In the genomic region with DNA sequence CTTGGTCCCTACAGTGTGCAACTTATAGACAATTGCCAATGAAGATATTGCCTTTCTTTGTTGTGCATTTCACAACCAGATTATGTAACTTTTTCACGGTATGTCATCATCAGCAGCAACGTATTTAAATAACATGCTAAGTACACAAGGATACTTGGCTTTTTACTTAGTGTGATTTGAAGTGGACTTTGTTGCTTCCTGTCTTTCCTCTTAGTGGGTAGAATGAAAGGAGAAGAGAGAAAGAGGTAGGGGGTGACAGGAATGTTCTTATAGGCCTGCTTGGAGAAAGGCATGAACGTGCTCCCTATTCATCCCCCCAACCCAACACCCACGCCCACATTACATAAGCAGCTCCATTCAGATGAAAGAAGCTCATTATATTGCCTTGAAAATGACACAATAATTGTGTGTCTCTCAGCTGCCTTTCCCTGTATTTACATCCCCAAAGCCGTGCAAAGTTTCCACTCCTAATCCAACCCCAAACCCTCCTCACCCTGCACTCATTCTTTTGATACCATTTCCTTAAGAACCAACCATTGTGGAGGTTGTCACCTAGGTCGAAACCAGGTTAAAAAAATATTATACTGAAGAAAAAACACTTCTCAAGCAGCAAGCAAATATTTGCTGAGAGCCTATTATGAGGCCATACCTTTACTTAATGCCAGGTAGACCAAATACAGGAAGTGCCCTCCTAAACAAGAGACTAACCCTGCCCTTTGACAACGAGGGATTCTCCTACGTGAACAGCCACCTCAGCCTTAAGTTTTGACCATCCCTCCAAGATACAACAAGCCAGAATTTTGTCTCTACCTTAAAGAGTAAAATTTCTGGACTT, we compare ENCODE assay signal across 1 cellular context.
A peak's percentile ranks its signal among the peaks of the same experiment; 100 is the strongest.
TF ChIP-seq lines count a peak whose summit lies in the region.

No MANE protein-coding gene starts in this region.

TF ChIP-seq in HepG2, 621 proteins besides CTCF, POLR2A, EP300 and RAD21 (continued from another document and continues in another):
- TF ChIP-seq, protein P1, sequence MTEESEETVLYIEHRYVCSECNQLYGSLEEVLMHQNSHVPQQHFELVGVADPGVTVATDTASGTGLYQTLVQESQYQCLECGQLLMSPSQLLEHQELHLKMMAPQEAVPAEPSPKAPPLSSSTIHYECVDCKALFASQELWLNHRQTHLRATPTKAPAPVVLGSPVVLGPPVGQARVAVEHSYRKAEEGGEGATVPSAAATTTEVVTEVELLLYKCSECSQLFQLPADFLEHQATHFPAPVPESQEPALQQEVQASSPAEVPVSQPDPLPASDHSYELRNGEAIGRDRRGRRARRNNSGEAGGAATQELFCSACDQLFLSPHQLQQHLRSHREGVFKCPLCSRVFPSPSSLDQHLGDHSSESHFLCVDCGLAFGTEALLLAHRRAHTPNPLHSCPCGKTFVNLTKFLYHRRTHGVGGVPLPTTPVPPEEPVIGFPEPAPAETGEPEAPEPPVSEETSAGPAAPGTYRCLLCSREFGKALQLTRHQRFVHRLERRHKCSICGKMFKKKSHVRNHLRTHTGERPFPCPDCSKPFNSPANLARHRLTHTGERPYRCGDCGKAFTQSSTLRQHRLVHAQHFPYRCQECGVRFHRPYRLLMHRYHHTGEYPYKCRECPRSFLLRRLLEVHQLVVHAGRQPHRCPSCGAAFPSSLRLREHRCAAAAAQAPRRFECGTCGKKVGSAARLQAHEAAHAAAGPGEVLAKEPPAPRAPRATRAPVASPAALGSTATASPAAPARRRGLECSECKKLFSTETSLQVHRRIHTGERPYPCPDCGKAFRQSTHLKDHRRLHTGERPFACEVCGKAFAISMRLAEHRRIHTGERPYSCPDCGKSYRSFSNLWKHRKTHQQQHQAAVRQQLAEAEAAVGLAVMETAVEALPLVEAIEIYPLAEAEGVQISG (CRISPR knock-in tag; IDR thresholded peaks at IDR 0.05), result peak; percentile 22; the same call in 1 of the 2 replicates
- TF ChIP-seq ZNF713 (CRISPR knock-in tag; IDR thresholded peaks at IDR 0.05) (no peak), ZNF263 (CRISPR knock-in tag; IDR thresholded peaks at IDR 0.05) (peak; percentile 94), FOXK2 (IDR thresholded peaks at IDR 0.05) (peak; percentile 8; the same call in 1 of the 2 replicates), ZFY (CRISPR knock-in tag; IDR thresholded peaks at IDR 0.05) (0 out of 2 replicates have a peak, but pooled peaks have one; percentile 27), HNF4G (IDR thresholded peaks at IDR 0.05; ENCODE audit: borderline replicate concordance, low read depth, low read length) (peak; percentile 44; the same call in 1 of the 2 replicates), HNF4G (CRISPR knock-in tag; IDR thresholded peaks at IDR 0.05; ENCODE audit: borderline replicate concordance, low read depth) (0 out of 2 replicates have a peak, but pooled peaks have one; percentile 22), HNF4A (CRISPR knock-in tag; IDR thresholded peaks at IDR 0.05) (peak; percentile 88), SP1 (IDR thresholded peaks at IDR 0.05) (no peak), SP1 (CRISPR knock-in tag; IDR thresholded peaks at IDR 0.05) (peak; percentile 26; the same call in 1 of the 2 replicates), BCL6 (CRISPR knock-in tag; IDR thresholded peaks at IDR 0.05) (peak; percentile 84), JARID2 (CRISPR knock-in tag; IDR thresholded peaks at IDR 0.05; ENCODE audit: insufficient replicate concordance) (no peak), TP53 (CRISPR knock-in tag; conservative IDR thresholded peaks at IDR 0.05) (peak; percentile 48; the same call in 1 of the 2 replicates), NCOA2 (CRISPR knock-in tag; IDR thresholded peaks at IDR 0.05) (peak; percentile 96), PPARG (CRISPR knock-in tag; conservative IDR thresholded peaks at IDR 0.05) (peak; percentile 82), ARID2 (CRISPR knock-in tag; IDR thresholded peaks at IDR 0.05; ENCODE audit: borderline replicate concordance) (0 out of 2 replicates have a peak, but pooled peaks have one; percentile 29), PHF21A (CRISPR knock-in tag; IDR thresholded peaks at IDR 0.05) (peak; percentile 49; the same call in 1 of the 2 replicates), MIXL1 (CRISPR knock-in tag; IDR thresholded peaks at IDR 0.05) (peak; percentile 82), RARG (CRISPR knock-in tag; IDR thresholded peaks at IDR 0.05; ENCODE audit: low read depth) (no peak), SNAPC2 (CRISPR knock-in tag; IDR thresholded peaks at IDR 0.05) (peak; percentile 96), TRIM24 (CRISPR knock-in tag; IDR thresholded peaks at IDR 0.05) (peak; percentile 63; the same call in 1 of the 2 replicates), SIX4 (CRISPR knock-in tag; IDR thresholded peaks at IDR 0.05) (peak; percentile 66; the same call in 1 of the 2 replicates), ZFP36 (IDR thresholded peaks at IDR 0.05; ENCODE audit: borderline replicate concordance, low read depth, low read length, partially characterized antibody) (no peak), NFIB (CRISPR knock-in tag; IDR thresholded peaks at IDR 0.05; ENCODE audit: borderline replicate concordance) (no peak), TBX3 (IDR thresholded peaks at IDR 0.05; ENCODE audit: borderline replicate concordance) (peak; percentile 45; the same call in 1 of the 2 replicates), FOXK1 (CRISPR knock-in tag; IDR thresholded peaks at IDR 0.05; ENCODE audit: borderline replicate concordance, low read depth) (peak; percentile 85; the same call in 1 of the 2 replicates), GATAD1 (CRISPR knock-in tag; IDR thresholded peaks at IDR 0.05) (0 out of 2 replicates have a peak, but pooled peaks have one; percentile 20), LCORL (IDR thresholded peaks at IDR 0.05) (no peak), LCORL (CRISPR knock-in tag; IDR thresholded peaks at IDR 0.05) (peak; percentile 51; the same call in 1 of the 2 replicates), ZSCAN31 (CRISPR knock-in tag; IDR thresholded peaks at IDR 0.05; ENCODE audit: low read depth) (no peak), ZBTB21 (CRISPR knock-in tag; IDR thresholded peaks at IDR 0.05) (peak; percentile 63; the same call in 1 of the 2 replicates), TCF7L2 (IDR thresholded peaks at IDR 0.05; ENCODE audit: low read depth, low read length) (0 out of 2 replicates have a peak, but pooled peaks have one; percentile 34)
- TF ChIP-seq, protein P2, sequence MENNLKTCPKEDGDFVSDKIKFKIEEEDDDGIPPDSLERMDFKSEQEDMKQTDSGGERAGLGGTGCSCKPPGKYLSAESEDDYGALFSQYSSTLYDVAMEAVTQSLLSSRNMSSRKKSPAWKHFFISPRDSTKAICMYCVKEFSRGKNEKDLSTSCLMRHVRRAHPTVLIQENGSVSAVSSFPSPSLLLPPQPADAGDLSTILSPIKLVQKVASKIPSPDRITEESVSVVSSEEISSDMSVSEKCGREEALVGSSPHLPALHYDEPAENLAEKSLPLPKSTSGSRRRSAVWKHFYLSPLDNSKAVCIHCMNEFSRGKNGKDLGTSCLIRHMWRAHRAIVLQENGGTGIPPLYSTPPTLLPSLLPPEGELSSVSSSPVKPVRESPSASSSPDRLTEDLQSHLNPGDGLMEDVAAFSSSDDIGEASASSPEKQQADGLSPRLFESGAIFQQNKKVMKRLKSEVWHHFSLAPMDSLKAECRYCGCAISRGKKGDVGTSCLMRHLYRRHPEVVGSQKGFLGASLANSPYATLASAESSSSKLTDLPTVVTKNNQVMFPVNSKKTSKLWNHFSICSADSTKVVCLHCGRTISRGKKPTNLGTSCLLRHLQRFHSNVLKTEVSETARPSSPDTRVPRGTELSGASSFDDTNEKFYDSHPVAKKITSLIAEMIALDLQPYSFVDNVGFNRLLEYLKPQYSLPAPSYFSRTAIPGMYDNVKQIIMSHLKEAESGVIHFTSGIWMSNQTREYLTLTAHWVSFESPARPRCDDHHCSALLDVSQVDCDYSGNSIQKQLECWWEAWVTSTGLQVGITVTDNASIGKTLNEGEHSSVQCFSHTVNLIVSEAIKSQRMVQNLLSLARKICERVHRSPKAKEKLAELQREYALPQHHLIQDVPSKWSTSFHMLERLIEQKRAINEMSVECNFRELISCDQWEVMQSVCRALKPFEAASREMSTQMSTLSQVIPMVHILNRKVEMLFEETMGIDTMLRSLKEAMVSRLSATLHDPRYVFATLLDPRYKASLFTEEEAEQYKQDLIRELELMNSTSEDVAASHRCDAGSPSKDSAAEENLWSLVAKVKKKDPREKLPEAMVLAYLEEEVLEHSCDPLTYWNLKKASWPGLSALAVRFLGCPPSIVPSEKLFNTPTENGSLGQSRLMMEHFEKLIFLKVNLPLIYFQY (CRISPR knock-in tag; IDR thresholded peaks at IDR 0.05; ENCODE audit: borderline replicate concordance), result no peak
- TF ChIP-seq, protein P3, sequence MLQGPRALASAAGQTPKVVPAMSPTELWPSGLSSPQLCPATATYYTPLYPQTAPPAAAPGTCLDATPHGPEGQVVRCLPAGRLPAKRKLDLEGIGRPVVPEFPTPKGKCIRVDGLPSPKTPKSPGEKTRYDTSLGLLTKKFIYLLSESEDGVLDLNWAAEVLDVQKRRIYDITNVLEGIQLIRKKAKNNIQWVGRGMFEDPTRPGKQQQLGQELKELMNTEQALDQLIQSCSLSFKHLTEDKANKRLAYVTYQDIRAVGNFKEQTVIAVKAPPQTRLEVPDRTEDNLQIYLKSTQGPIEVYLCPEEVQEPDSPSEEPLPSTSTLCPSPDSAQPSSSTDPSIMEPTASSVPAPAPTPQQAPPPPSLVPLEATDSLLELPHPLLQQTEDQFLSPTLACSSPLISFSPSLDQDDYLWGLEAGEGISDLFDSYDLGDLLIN (CRISPR knock-in tag; IDR thresholded peaks at IDR 0.05; ENCODE audit: borderline replicate concordance), result 0 out of 2 replicates have a peak, but pooled peaks have one; percentile 38
- TF ChIP-seq, protein P4, sequence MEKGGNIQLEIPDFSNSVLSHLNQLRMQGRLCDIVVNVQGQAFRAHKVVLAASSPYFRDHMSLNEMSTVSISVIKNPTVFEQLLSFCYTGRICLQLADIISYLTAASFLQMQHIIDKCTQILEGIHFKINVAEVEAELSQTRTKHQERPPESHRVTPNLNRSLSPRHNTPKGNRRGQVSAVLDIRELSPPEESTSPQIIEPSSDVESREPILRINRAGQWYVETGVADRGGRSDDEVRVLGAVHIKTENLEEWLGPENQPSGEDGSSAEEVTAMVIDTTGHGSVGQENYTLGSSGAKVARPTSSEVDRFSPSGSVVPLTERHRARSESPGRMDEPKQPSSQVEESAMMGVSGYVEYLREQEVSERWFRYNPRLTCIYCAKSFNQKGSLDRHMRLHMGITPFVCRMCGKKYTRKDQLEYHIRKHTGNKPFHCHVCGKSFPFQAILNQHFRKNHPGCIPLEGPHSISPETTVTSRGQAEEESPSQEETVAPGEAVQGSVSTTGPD (CRISPR knock-in tag; IDR thresholded peaks at IDR 0.05), result no peak
- TF ChIP-seq, protein P5, sequence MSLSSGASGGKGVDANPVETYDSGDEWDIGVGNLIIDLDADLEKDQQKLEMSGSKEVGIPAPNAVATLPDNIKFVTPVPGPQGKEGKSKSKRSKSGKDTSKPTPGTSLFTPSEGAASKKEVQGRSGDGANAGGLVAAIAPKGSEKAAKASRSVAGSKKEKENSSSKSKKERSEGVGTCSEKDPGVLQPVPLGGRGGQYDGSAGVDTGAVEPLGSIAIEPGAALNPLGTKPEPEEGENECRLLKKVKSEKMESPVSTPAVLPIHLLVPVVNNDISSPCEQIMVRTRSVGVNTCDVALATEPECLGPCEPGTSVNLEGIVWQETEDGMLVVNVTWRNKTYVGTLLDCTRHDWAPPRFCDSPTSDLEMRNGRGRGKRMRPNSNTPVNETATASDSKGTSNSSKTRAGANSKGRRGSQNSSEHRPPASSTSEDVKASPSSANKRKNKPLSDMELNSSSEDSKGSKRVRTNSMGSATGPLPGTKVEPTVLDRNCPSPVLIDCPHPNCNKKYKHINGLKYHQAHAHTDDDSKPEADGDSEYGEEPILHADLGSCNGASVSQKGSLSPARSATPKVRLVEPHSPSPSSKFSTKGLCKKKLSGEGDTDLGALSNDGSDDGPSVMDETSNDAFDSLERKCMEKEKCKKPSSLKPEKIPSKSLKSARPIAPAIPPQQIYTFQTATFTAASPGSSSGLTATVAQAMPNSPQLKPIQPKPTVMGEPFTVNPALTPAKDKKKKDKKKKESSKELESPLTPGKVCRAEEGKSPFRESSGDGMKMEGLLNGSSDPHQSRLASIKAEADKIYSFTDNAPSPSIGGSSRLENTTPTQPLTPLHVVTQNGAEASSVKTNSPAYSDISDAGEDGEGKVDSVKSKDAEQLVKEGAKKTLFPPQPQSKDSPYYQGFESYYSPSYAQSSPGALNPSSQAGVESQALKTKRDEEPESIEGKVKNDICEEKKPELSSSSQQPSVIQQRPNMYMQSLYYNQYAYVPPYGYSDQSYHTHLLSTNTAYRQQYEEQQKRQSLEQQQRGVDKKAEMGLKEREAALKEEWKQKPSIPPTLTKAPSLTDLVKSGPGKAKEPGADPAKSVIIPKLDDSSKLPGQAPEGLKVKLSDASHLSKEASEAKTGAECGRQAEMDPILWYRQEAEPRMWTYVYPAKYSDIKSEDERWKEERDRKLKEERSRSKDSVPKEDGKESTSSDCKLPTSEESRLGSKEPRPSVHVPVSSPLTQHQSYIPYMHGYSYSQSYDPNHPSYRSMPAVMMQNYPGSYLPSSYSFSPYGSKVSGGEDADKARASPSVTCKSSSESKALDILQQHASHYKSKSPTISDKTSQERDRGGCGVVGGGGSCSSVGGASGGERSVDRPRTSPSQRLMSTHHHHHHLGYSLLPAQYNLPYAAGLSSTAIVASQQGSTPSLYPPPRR (CRISPR knock-in tag; IDR thresholded peaks at IDR 0.05; ENCODE audit: borderline replicate concordance), result peak; percentile 70; the same call in 1 of the 2 replicates
- TF ChIP-seq, protein P6, sequence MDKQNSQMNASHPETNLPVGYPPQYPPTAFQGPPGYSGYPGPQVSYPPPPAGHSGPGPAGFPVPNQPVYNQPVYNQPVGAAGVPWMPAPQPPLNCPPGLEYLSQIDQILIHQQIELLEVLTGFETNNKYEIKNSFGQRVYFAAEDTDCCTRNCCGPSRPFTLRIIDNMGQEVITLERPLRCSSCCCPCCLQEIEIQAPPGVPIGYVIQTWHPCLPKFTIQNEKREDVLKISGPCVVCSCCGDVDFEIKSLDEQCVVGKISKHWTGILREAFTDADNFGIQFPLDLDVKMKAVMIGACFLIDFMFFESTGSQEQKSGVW (CRISPR knock-in tag; IDR thresholded peaks at IDR 0.05; ENCODE audit: borderline replicate concordance), result no peak
- TF ChIP-seq, protein P7, sequence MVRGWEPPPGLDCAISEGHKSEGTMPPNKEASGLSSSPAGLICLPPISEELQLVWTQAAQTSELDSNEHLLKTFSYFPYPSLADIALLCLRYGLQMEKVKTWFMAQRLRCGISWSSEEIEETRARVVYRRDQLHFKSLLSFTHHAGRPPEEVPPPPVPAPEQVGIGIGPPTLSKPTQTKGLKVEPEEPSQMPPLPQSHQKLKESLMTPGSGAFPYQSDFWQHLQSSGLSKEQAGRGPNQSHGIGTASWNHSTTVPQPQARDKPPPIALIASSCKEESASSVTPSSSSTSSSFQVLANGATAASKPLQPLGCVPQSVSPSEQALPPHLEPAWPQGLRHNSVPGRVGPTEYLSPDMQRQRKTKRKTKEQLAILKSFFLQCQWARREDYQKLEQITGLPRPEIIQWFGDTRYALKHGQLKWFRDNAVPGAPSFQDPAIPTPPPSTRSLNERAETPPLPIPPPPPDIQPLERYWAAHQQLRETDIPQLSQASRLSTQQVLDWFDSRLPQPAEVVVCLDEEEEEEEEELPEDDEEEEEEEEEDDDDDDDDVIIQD (CRISPR knock-in tag; IDR thresholded peaks at IDR 0.05; ENCODE audit: low read depth), result 0 out of 2 replicates have a peak, but pooled peaks have one; percentile 14
- TF ChIP-seq, protein P8, sequence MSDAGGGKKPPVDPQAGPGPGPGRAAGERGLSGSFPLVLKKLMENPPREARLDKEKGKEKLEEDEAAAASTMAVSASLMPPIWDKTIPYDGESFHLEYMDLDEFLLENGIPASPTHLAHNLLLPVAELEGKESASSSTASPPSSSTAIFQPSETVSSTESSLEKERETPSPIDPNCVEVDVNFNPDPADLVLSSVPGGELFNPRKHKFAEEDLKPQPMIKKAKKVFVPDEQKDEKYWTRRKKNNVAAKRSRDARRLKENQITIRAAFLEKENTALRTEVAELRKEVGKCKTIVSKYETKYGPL (CRISPR knock-in tag; IDR thresholded peaks at IDR 0.05), result peak; percentile 88
